ENCODE assay signal across 24 cellular contexts in the genomic region with DNA sequence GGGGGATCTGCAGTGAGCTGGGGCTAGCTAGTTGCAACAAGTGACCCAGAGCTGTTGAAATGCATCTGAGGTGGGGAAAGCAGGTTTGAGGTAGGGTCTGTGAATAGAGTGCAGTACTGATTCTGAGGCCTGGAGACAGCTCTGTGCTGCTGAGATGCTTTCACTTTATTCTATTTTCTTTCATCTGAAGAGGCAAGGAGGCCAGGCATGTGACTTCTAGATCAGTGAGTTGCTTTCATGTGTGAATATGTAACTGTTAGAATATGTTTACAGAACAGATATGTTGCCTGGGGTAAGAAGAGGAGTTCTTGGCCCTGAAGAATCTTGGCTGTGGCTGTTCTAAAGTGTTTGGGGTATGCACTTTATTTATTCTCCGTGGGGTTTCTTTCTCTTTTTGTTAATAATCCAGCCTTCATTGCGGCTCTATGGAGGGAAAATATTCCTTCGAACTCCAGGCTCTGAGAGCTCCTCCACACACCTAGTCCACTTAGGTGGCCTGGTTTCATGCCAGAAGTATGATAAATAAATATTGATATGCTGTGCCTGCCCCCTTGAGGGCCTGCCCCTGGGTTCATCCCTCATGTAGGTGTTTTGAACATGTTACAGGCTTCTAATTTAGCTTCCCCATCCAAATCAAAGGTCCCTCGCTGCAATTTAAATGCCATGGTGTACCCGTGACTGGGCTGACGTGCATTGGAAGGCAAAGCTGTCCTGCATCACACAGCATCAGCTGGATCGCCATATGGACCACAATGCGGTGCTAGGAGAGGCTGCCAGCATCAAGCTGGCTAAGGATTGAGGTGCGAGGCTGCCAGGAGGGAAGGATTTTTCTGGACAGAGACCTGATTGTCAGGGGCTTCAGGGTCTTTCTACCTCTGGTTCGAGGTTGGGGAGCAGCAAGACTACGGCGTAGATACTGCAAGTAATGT.
DNase-seq lines count a peak whose midpoint lies in the region; ATAC-seq and TF ChIP-seq lines count a peak whose summit lies in the region.
"Had no signal": no experiment of that assay in that cellular context is flagged by ENCODE, and none has a peak within 500 bp of the region (broad histone marks: within the 10 kb centered on the region; RNA-seq: fewer than 3 reads in every experiment).

No MANE protein-coding gene starts in this region.

- H3K27me3 ChIP-seq in breast epithelium = no peaks in the 10 kb centered on the region
- H3K27me3 ChIP-seq: BE2C, cardiac muscle cell, upper lobe of left lung had no signal

- TF ChIP-seq CTCF in breast epithelium (IDR thresholded peaks at IDR 0.05) (no peak), MCF 10A (IDR thresholded peaks at IDR 0.05; ENCODE audit: unreplicated experiment) (no peak), VCaP (conservative IDR thresholded peaks at IDR 0.05) (no peak)

- H3K4me1 ChIP-seq in breast epithelium (peaks cover 0 to 11% of the 10 kb centered on the region in 2 donors), mesodermal cell (ENCODE audit: control insufficient read depth, insufficient read depth, low read length, poor library complexity, severe bottlenecking) (peaks cover 65% of the 10 kb centered on the region)

- H3K9me3 ChIP-seq in breast epithelium (no peaks in the 10 kb centered on the region), mesodermal cell (ENCODE audit: control insufficient read depth, low read length) (no peaks in the 10 kb centered on the region)
- H3K9me3 ChIP-seq: A549, BE2C, psoas muscle, SK-N-SH, upper lobe of left lung had no signal

- peaks cover 6% of the 10 kb centered on the region for H3K36me3 Mint-ChIP-seq in MCF 10A (ENCODE audit: insufficient read depth, unreplicated experiment)
- H3K36me3 Mint-ChIP-seq: activated naive CD4-positive, alpha-beta T cell treated with anti-CD3 and anti-CD28 coated beads, Interleukin-2, amount 50 U/mL, for 24 hours; WTC11 had no signal

- H3K4me3 ChIP-seq in breast epithelium (no peak overlapping the region), mesodermal cell (ENCODE audit: extremely low read depth, insufficient read depth, low read length, poor library complexity, severe bottlenecking) (no peak overlapping the region)
- H3K4me3 ChIP-seq: A549, cardiac muscle cell, K562, lung, psoas muscle, upper lobe of left lung had no signal

- DNase-seq in breast epithelium (ENCODE audit: low spot score in 2 of 2) = no peak
- DNase-seq in MCF 10A (ENCODE audit: unreplicated experiment) = no peak
- DNase-seq in kidney glomerular epithelial cell (lab: John Stamatoyannopoulos, UW) = no peak
- DNase-seq in NCI-H1417 treated with DMSO at 0.1 percent for 48 hours (lab: John Stamatoyannopoulos, UW) = no peak
- DNase-seq: activated CD4-positive, alpha-beta T cell treated with anti-CD3 and anti-CD28 coated beads, Interleukin-2, amount 50 U/mL, for 4 hours; activated CD8-positive, alpha-beta memory T cell treated with anti-CD3 and anti-CD28 coated beads, Interleukin-2, amount 50 U/mL, for 4 hours; BE2C; MM.1S; NCI-H1436; NCI-H774; psoas muscle; SK-N-SH; upper lobe of left lung had no signal

- H3K27me3 Mint-ChIP-seq in MCF 10A (ENCODE audit: insufficient read depth, unreplicated experiment) = no peaks in the 10 kb centered on the region
- H3K27me3 Mint-ChIP-seq: activated naive CD4-positive, alpha-beta T cell treated with anti-CD3 and anti-CD28 coated beads, Interleukin-2, amount 50 U/mL, for 24 hours had no signal

- WGBS in mesodermal cell (ENCODE audit: insufficient coverage in 2 of 2), 2 experiments = 80 to 87% methylated on average over 6 to 9 of the region's 12 CpGs

- H3K4me1 Mint-ChIP-seq in MCF 10A (ENCODE audit: insufficient read depth, unreplicated experiment) = peaks cover 11% of the 10 kb centered on the region

- POLR2A ChIA-PET in MCF 10A (lab: Yijun Ruan, JAX) = interaction anchor here (0.6 to 1.1 kb wide), 2 partner anchors 25 to 39 kb away, joined by 3 read pairs; no protein-coding TSS in a partner anchor

- CTCF ChIA-PET in MCF 10A (lab: Yijun Ruan, JAX) = interaction anchor here (0.7 kb wide), 1 partner anchor 311 kb away, joined by 3 read pairs; no protein-coding TSS in a partner anchor

- TF ChIP-seq POLR2A in breast epithelium (IDR thresholded peaks at IDR 0.05) = no peak

- no peak overlapping the region for H3K4me3 Mint-ChIP-seq in MCF 10A (ENCODE audit: unreplicated experiment)
- H3K4me3 Mint-ChIP-seq: activated naive CD4-positive, alpha-beta T cell treated with anti-CD3 and anti-CD28 coated beads, Interleukin-2, amount 50 U/mL, for 24 hours; WTC11 had no signal

- H3K9me3 Mint-ChIP-seq in MCF 10A (ENCODE audit: unreplicated experiment) = no peaks in the 10 kb centered on the region
- H3K9me3 Mint-ChIP-seq: activated naive CD4-positive, alpha-beta T cell treated with anti-CD3 and anti-CD28 coated beads, Interleukin-2, amount 50 U/mL, for 24 hours; WTC11 had no signal

- peak overlapping the region; percentile 26 to 43 for H3K27ac ChIP-seq in breast epithelium
- H3K27ac ChIP-seq in VCaP = peak overlapping the region; percentile 27; the same call in 1 of the 2 replicates
- H3K27ac ChIP-seq in mesodermal cell (ENCODE audit: low read depth, low read length, severe bottlenecking) = peak overlapping the region; percentile 91
- H3K27ac ChIP-seq: A549, cardiac muscle cell, psoas muscle, upper lobe of left lung had no signal

- intact Hi-C loops in breast epithelium (cut with DNase I; ENCODE audit: low total_unique reads) (no loop called here), MCF 10A (cut with micrococcal nuclease) (no loop called here)

- H3K27ac Mint-ChIP-seq in MCF 10A (ENCODE audit: low read depth, unreplicated experiment) = no peak overlapping the region
- H3K27ac Mint-ChIP-seq: activated naive CD4-positive, alpha-beta T cell treated with anti-CD3 and anti-CD28 coated beads, Interleukin-2, amount 50 U/mL, for 24 hours; WTC11 had no signal

- no peaks in the 10 kb centered on the region for H3K36me3 ChIP-seq in breast epithelium
- H3K36me3 ChIP-seq in mesodermal cell (ENCODE audit: control insufficient read depth, insufficient read depth, low read length) = no peaks in the 10 kb centered on the region
- H3K36me3 ChIP-seq: BE2C, cardiac muscle cell, upper lobe of left lung had no signal

- ATAC-seq in GM18502 (IDR thresholded peaks at IDR 0.05; ENCODE audit: poor library complexity, unreplicated experiment) = no peak
- no peak for ATAC-seq in HG03520 (IDR thresholded peaks at IDR 0.05; ENCODE audit: unreplicated experiment)
- ATAC-seq: A549, HCT116, K562, psoas muscle, WTC11 had no signal

- BruUV-seq in MCF 10A (replicated peaks; lab: Mats Ljungman, UMichigan) = no TSS peak

Comparison
In these comparisons a context has a peak if more than half of its experiments do, and no peak if none do; other contexts are left out.
1. H3K27ac ChIP-seq: peak in every context shown above with its lines; median percentile 91 in mesodermal cell; 34 in breast epithelium; 27 in VCaP.